ENCODE assay signal across 14 cellular contexts in the genomic region with DNA sequence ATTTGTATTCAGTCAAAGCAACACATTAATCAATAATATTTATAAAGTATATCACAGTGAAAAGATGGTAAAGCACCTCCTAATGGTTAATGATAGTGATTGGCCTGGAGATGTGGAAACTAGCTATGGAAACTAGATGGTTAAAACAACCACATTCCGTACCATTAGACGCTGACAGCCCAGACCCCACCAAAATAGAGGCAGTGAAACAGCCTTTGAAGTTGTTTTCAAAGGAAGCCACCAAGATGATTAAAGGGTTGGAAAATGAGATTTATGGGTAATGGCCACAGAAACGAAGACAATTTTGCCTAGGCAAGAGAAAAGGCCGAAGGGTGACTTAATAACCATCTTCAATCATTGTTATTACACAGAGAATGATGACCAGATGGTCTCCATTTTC.
DNase-seq lines count a peak whose midpoint lies in the region; ATAC-seq and TF ChIP-seq lines count a peak whose summit lies in the region.
"Had no signal": no experiment of that assay in that cellular context is flagged by ENCODE, and none has a peak within 500 bp of the region (broad histone marks: within the 10 kb centered on the region; RNA-seq: fewer than 3 reads in every experiment).

No MANE protein-coding gene starts in this region.

- H3K27me3 Mint-ChIP-seq in T-helper 2 cell treated with Interferon-gamma antibody and Interleukin-4, amounts not matched to agents 5 μg/mL and 100 μg/mL, for 36 hours (ENCODE audit: low read depth), result no peaks in the 10 kb centered on the region
- no peaks in the 10 kb centered on the region for H3K27me3 Mint-ChIP-seq in activated naive CD8-positive, alpha-beta T cell treated with anti-CD3 and anti-CD28 coated beads for 36 hours
- H3K27me3 Mint-ChIP-seq: stimulated activated memory B cell treated with anti-CD40 and anti-IgM and Interleukin-4, amounts not matched to agents 10 μg/mL and 1 μg/mL and 100 μg/mL, for 72 hours had no signal

- no peaks in the 10 kb centered on the region for H3K36me3 Mint-ChIP-seq in T-helper 2 cell treated with Interferon-gamma antibody and Interleukin-4, amounts not matched to agents 5 μg/mL and 100 μg/mL, for 36 hours (ENCODE audit: low read depth)
- H3K36me3 Mint-ChIP-seq in activated naive CD8-positive, alpha-beta T cell treated with anti-CD3 and anti-CD28 coated beads for 36 hours, result no peaks in the 10 kb centered on the region
- H3K36me3 Mint-ChIP-seq: stimulated activated memory B cell treated with anti-CD40 and anti-IgM and Interleukin-4, amounts not matched to agents 10 μg/mL and 1 μg/mL and 100 μg/mL, for 72 hours had no signal

- H3K27me3 ChIP-seq in left lung, result no peaks in the 10 kb centered on the region

- DNase-seq in T-helper 2 cell treated with Interferon-gamma antibody and Interleukin-4, amounts not matched to agents 5 μg/mL and 100 μg/mL, for 36 hours (ENCODE audit: low spot score), result no peak
- DNase-seq in T-helper 2 cell, result no peak
- DNase-seq in activated naive CD8-positive, alpha-beta T cell treated with anti-CD3 and anti-CD28 coated beads for 36 hours, result peak; percentile 19
- DNase-seq in left lung, result no peak
- no peak for DNase-seq in substantia nigra (lab: John Stamatoyannopoulos, UW)
- DNase-seq in NCI-H1417 (lab: John Stamatoyannopoulos, UW), result no peak
- no peak for DNase-seq in RPMI8226
- DNase-seq in NCI-H146 treated with DMSO at 0.1 percent for 48 hours (lab: John Stamatoyannopoulos, UW; ENCODE audit: unreplicated experiment), result no peak
- DNase-seq: activated CD4-positive, CD25-positive, alpha-beta regulatory T cell treated with anti-CD3 and anti-CD28 coated beads, Interleukin-2, amount 50 U/mL, for 72 hours; aorta; NCI-H1092; stimulated activated CD4-positive, alpha-beta T cell treated with anti-CD3 and anti-CD28 coated beads, Interleukin-12 subunit alpha, Interleukin-12 subunit beta, amount 100 ng/mL, for 4 hours had no signal

- no peaks in the 10 kb centered on the region for H3K9me3 Mint-ChIP-seq in T-helper 2 cell treated with Interferon-gamma antibody and Interleukin-4, amounts not matched to agents 5 μg/mL and 100 μg/mL, for 36 hours
- no peaks in the 10 kb centered on the region for H3K9me3 Mint-ChIP-seq in activated naive CD8-positive, alpha-beta T cell treated with anti-CD3 and anti-CD28 coated beads for 36 hours
- H3K9me3 Mint-ChIP-seq: stimulated activated memory B cell treated with anti-CD40 and anti-IgM and Interleukin-4, amounts not matched to agents 10 μg/mL and 1 μg/mL and 100 μg/mL, for 72 hours had no signal

- ATAC-seq in left lung, result no peak

- H3K9me3 ChIP-seq in left lung, result no peaks in the 10 kb centered on the region

- peak overlapping the region; percentile 31 for H3K4me3 Mint-ChIP-seq in T-helper 2 cell treated with Interferon-gamma antibody and Interleukin-4, amounts not matched to agents 5 μg/mL and 100 μg/mL, for 36 hours
- H3K4me3 Mint-ChIP-seq in activated naive CD8-positive, alpha-beta T cell treated with anti-CD3 and anti-CD28 coated beads for 36 hours, result peak overlapping the region; percentile 2

- intact Hi-C loops in left lung (cut with DNase I), result no loop called here

- H3K4me1 ChIP-seq in left lung, result peaks cover 14 to 26% of the 10 kb centered on the region in 2 donors

- no peak overlapping the region for H3K4me3 ChIP-seq in left lung
- H3K4me3 ChIP-seq: lung had no signal

- H3K27ac ChIP-seq in left lung (peak overlapping the region; percentile 33 to 51), substantia nigra (ENCODE audit: low read depth, low read length, poor library complexity, severe bottlenecking) (peak overlapping the region; percentile 92)

- peaks cover 32% of the 10 kb centered on the region for H3K4me1 Mint-ChIP-seq in T-helper 2 cell treated with Interferon-gamma antibody and Interleukin-4, amounts not matched to agents 5 μg/mL and 100 μg/mL, for 36 hours (ENCODE audit: low read depth)
- peaks cover 47% of the 10 kb centered on the region for H3K4me1 Mint-ChIP-seq in activated naive CD8-positive, alpha-beta T cell treated with anti-CD3 and anti-CD28 coated beads for 36 hours

- peak overlapping the region; percentile 24 for H3K27ac Mint-ChIP-seq in T-helper 2 cell treated with Interferon-gamma antibody and Interleukin-4, amounts not matched to agents 5 μg/mL and 100 μg/mL, for 36 hours
- peak overlapping the region; percentile 86 for H3K27ac Mint-ChIP-seq in activated naive CD8-positive, alpha-beta T cell treated with anti-CD3 and anti-CD28 coated beads for 36 hours

- no peaks in the 10 kb centered on the region for H3K36me3 ChIP-seq in left lung

- no peak for TF ChIP-seq CTCF in left lung (IDR thresholded peaks at IDR 0.05)
